ENCODE assay signal across 17 cellular contexts in the genomic region with DNA sequence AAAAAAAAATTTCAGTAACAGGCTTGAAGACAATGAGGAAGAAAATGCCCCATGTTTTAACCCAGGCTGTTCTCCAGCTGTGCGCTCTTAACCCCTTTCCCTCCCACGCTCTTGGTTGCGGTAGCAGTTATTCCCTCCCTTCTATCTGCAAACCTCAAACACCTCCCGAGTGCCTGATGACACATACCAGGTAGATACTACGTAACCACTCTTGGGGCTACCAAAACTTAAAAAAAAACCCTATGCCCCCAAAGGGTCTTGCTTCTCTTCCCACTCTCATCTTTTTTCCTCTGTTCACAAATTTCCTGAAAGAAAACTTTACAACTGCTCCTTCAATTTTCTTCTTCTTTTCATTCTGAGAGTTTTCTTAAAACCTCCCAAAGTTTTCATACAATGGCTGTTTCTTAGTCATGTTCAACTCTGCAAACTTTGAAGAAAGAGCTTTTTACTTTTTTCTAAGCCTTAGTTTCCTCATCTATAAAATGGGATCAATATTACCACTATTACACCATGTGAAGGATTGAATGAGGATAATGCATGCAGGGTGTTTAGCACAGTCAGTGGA. TPM values are rescaled to one million over a fixed set of nuclear protein-coding genes. Genes with fewer than 3 reads are reported as not detected.
DNase-seq lines count a peak whose midpoint lies in the region; ATAC-seq lines count a peak whose summit lies in the region.
"Had no signal": no experiment of that assay in that cellular context is flagged by ENCODE, and none has a peak within 500 bp of the region (broad histone marks: within the 10 kb centered on the region; RNA-seq: fewer than 3 reads in every experiment).

No MANE protein-coding gene starts in this region.

- peaks cover 11% of the 10 kb centered on the region for H3K4me1 Mint-ChIP-seq in T-helper 2 cell treated with Interferon-gamma antibody and Interleukin-4, amounts not matched to agents 5 μg/mL and 100 μg/mL, for 36 hours (ENCODE audit: low read depth)
- peaks cover 16% of the 10 kb centered on the region for H3K4me1 Mint-ChIP-seq in activated naive CD8-positive, alpha-beta T cell treated with anti-CD3 and anti-CD28 coated beads, Interleukin-2, amount 10 ng/mL, durations not matched to agents 7 days and 5 days
- H3K4me1 Mint-ChIP-seq: activated B cell treated with CpG ODN at 0.5 μM for 24 hours had no signal

- no peak overlapping the region for H3K27ac Mint-ChIP-seq in T-helper 2 cell treated with Interferon-gamma antibody and Interleukin-4, amounts not matched to agents 5 μg/mL and 100 μg/mL, for 36 hours
- H3K27ac Mint-ChIP-seq in activated naive CD8-positive, alpha-beta T cell treated with anti-CD3 and anti-CD28 coated beads, Interleukin-2, amount 10 ng/mL, durations not matched to agents 7 days and 5 days = no peak overlapping the region
- H3K27ac Mint-ChIP-seq: activated B cell treated with CpG ODN at 0.5 μM for 24 hours had no signal

- peaks cover 9% of the 10 kb centered on the region for H3K36me3 Mint-ChIP-seq in T-helper 2 cell treated with Interferon-gamma antibody and Interleukin-4, amounts not matched to agents 5 μg/mL and 100 μg/mL, for 36 hours (ENCODE audit: low read depth)
- H3K36me3 Mint-ChIP-seq in activated naive CD8-positive, alpha-beta T cell treated with anti-CD3 and anti-CD28 coated beads, Interleukin-2, amount 10 ng/mL, durations not matched to agents 7 days and 5 days = peaks cover 9% of the 10 kb centered on the region

- ATAC-seq in activated naive CD8-positive, alpha-beta T cell treated with anti-CD3 and anti-CD28 coated beads, Interleukin-2, amount 10 ng/mL, durations not matched to agents 7 days and 5 days (ENCODE audit: low read depth) = peak; percentile 39
- ATAC-seq: PC-3 had no signal

- peak; percentile 57 for DNase-seq in Jurkat, Clone E6-1 (ENCODE audit: low read depth, low spot score)
- DNase-seq in T-helper 2 cell treated with Interferon-gamma antibody and Interleukin-4, amounts not matched to agents 5 μg/mL and 100 μg/mL, for 36 hours (ENCODE audit: low spot score) = peak; percentile 50
- no peak for DNase-seq in activated naive CD8-positive, alpha-beta T cell treated with anti-CD3 and anti-CD28 coated beads, Interleukin-2, amount 10 ng/mL, durations not matched to agents 7 days and 5 days
- DNase-seq in stimulated activated CD4-positive, alpha-beta T cell treated with anti-CD3 and anti-CD28 coated beads, Interleukin-4, amount 100 ng/mL, for 1 hour = peak; percentile 18
- DNase-seq in NCI-H446 treated with DMSO at 0.1 percent for 48 hours (lab: John Stamatoyannopoulos, UW) (no peak), HuH-7.5 (ENCODE audit: low spot score) (no peak), NCI-H2171 (lab: John Stamatoyannopoulos, UW) (no peak), NCI-H1048 (lab: John Stamatoyannopoulos, UW) (no peak)
- DNase-seq: activated B cell treated with CpG ODN at 0.5 μM for 24 hours, amygdala, erythroblast, NCI-H1092, PC-3, substantia nigra had no signal

- H3K27me3 Mint-ChIP-seq in T-helper 2 cell treated with Interferon-gamma antibody and Interleukin-4, amounts not matched to agents 5 μg/mL and 100 μg/mL, for 36 hours (ENCODE audit: low read depth) = peaks cover 3% of the 10 kb centered on the region
- H3K27me3 Mint-ChIP-seq in activated naive CD8-positive, alpha-beta T cell treated with anti-CD3 and anti-CD28 coated beads, Interleukin-2, amount 10 ng/mL, durations not matched to agents 7 days and 5 days = no peaks in the 10 kb centered on the region
- H3K27me3 Mint-ChIP-seq: activated B cell treated with CpG ODN at 0.5 μM for 24 hours had no signal

- POLR2A ChIA-PET in activated naive CD8-positive, alpha-beta T cell treated with anti-CD3 and anti-CD28 coated beads, Interleukin-2, amount 10 ng/mL, durations not matched to agents 7 days and 5 days (lab: Charles Lee) = no interaction called here

- no peaks in the 10 kb centered on the region for H3K9me3 Mint-ChIP-seq in T-helper 2 cell treated with Interferon-gamma antibody and Interleukin-4, amounts not matched to agents 5 μg/mL and 100 μg/mL, for 36 hours
- H3K9me3 Mint-ChIP-seq in activated naive CD8-positive, alpha-beta T cell treated with anti-CD3 and anti-CD28 coated beads, Interleukin-2, amount 10 ng/mL, durations not matched to agents 7 days and 5 days = no peaks in the 10 kb centered on the region
- H3K9me3 Mint-ChIP-seq: activated B cell treated with CpG ODN at 0.5 μM for 24 hours had no signal

- no peak overlapping the region for H3K4me3 ChIP-seq in Jurkat, Clone E6-1 (ENCODE audit: low read length)

- no peak overlapping the region for H3K4me3 Mint-ChIP-seq in T-helper 2 cell treated with Interferon-gamma antibody and Interleukin-4, amounts not matched to agents 5 μg/mL and 100 μg/mL, for 36 hours
- H3K4me3 Mint-ChIP-seq in activated naive CD8-positive, alpha-beta T cell treated with anti-CD3 and anti-CD28 coated beads, Interleukin-2, amount 10 ng/mL, durations not matched to agents 7 days and 5 days = no peak overlapping the region
- H3K4me3 Mint-ChIP-seq: activated B cell treated with CpG ODN at 0.5 μM for 24 hours had no signal

RNA-seq across cellular contexts. Expression of a gene that starts 4.9 kb away (rescaled TPM):
- polyA plus RNA-seq in Jurkat, Clone E6-1 (2012; ENCODE audit: insufficient read depth, insufficient read length) = not detected
- total RNA-seq in activated naive CD8-positive, alpha-beta T cell treated with anti-CD3 and anti-CD28 coated beads, Interleukin-2, amount 10 ng/mL, durations not matched to agents 7 days and 5 days = not detected
- total RNA-seq: activated B cell treated with CpG ODN at 0.5 μM for 24 hours, HT1080, NCI-H460, PC-3 had no signal
- polyA plus RNA-seq: keratinocyte had no signal

RNA-seq across cellular contexts. Expression of a gene that starts 50.2 kb away (rescaled TPM):
- polyA plus RNA-seq in Jurkat, Clone E6-1 (2012; ENCODE audit: insufficient read depth, insufficient read length) = 2.2 TPM
- 1 to 10 TPM; 5.7 to 7.0 TPM for total RNA-seq in activated naive CD8-positive, alpha-beta T cell treated with anti-CD3 and anti-CD28 coated beads, Interleukin-2, amount 10 ng/mL, durations not matched to agents 7 days and 5 days
- total RNA-seq: HT1080, NCI-H460, PC-3 had no signal

RNA-seq across cellular contexts. Expression of a gene that starts 50.9 kb away (rescaled TPM):
- polyA plus RNA-seq in Jurkat, Clone E6-1 (2012; ENCODE audit: insufficient read depth, insufficient read length) = 10.6 TPM
- total RNA-seq in activated naive CD8-positive, alpha-beta T cell treated with anti-CD3 and anti-CD28 coated beads, Interleukin-2, amount 10 ng/mL, durations not matched to agents 7 days and 5 days = 10 to 100 TPM; 26.4 TPM

Comparison
In these comparisons a context has a peak if more than half of its experiments do, and no peak if none do; other contexts are left out.
1. DNase-seq: peak in Jurkat, Clone E6-1 (single experiment), T-helper 2 cell treated with Interferon-gamma antibody and Interleukin-4, amounts not matched to agents 5 μg/mL and 100 μg/mL, for 36 hours (single experiment) and stimulated activated CD4-positive, alpha-beta T cell treated with anti-CD3 and anti-CD28 coated beads, Interleukin-4, amount 100 ng/mL, for 1 hour (single experiment); none in activated naive CD8-positive, alpha-beta T cell treated with anti-CD3 and anti-CD28 coated beads, Interleukin-2, amount 10 ng/mL, durations not matched to agents 7 days and 5 days (single experiment), NCI-H446 treated with DMSO at 0.1 percent for 48 hours (single experiment), HuH-7.5 (single experiment), NCI-H2171 (single experiment) and NCI-H1048 (single experiment).